ENCODE assay signal across 2 cellular contexts in the genomic region with DNA sequence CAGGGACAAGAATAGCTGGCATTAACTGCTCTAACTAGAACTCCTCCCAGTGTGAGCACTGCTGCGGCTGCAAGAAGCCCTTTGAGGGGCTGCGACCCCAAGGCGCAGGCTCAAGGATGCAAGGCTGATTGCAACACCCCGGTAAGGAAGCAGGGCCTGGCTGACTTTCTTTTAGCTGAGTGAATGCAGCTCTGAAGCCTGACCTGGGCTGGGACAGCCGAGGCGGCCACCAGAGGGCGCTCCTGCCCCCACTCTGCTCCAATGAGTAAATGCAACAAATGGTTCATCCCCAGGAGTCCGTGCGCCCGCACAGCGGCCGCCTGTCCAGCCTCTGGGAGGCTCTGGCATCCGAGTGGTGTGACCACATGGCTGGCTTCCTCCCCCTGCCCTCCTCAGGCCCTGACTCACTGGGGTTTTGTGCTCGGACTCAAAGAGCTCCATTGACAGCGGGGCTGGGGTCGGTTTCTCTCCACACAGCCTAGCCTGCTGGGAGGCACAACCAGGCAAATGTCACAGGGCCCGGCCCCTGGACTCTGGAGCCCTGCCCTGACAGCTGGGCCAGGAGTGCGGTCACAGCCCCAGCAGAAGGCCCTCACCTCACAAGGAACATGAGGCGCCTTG.
TF ChIP-seq lines count a peak whose summit lies in the region.

A gene with protein sequence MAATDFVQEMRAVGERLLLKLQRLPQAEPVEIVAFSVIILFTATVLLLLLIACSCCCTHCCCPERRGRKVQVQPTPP (plus strand): TSS at position 572 of the 621 bp plus-strand sequence. CDS start 6,768 bp downstream, outside the sequence.

TF ChIP-seq in HEK293, 187 proteins besides CTCF, POLR2A, EP300 and RAD21 (continued from another document):
- TF ChIP-seq SALL2 (tag by site-specific recombination; IDR thresholded peaks at IDR 0.05; ENCODE audit: borderline replicate concordance) (no peak), OSR2 (tag by site-specific recombination; IDR thresholded peaks at IDR 0.05) (no peak), ZNF274 (IDR thresholded peaks at IDR 0.05; ENCODE audit: low read length) (no peak), ZNF274 (tag by site-specific recombination; IDR thresholded peaks at IDR 0.05; ENCODE audit: borderline replicate concordance) (no peak), ZNF2 (tag by site-specific recombination; IDR thresholded peaks at IDR 0.05) (0 out of 2 replicates have a peak, but pooled peaks have one; percentile 41), ZBTB8A (tag by site-specific recombination; IDR thresholded peaks at IDR 0.05) (peak; percentile 57), GLIS1 (tag by site-specific recombination; IDR thresholded peaks at IDR 0.05) (peak; percentile 57), ZNF514 (tag by site-specific recombination; IDR thresholded peaks at IDR 0.05) (no peak), ZNF623 (tag by site-specific recombination; IDR thresholded peaks at IDR 0.05) (no peak), GLIS2 (tag by site-specific recombination; IDR thresholded peaks at IDR 0.05) (peak; percentile 12; the same call in 1 of the 2 replicates), ZIC2 (tag by site-specific recombination; IDR thresholded peaks at IDR 0.05) (peak; percentile 73), ZFP69B (tag by site-specific recombination; IDR thresholded peaks at IDR 0.05) (no peak), PRDM1 (tag by site-specific recombination; IDR thresholded peaks at IDR 0.05) (no peak), ZNF114 (tag by site-specific recombination; IDR thresholded peaks at IDR 0.05) (no peak), ZNF791 (tag by site-specific recombination; IDR thresholded peaks at IDR 0.05) (no peak), ZNF404 (tag by site-specific recombination; IDR thresholded peaks at IDR 0.05) (no peak), ZNF223 (tag by site-specific recombination; IDR thresholded peaks at IDR 0.05) (no peak), ZNF132 (tag by site-specific recombination; IDR thresholded peaks at IDR 0.05; ENCODE audit: borderline replicate concordance) (no peak), GFI1B (tag by site-specific recombination; IDR thresholded peaks at IDR 0.05) (no peak), ZNF76 (tag by site-specific recombination; IDR thresholded peaks at IDR 0.05; ENCODE audit: borderline replicate concordance, low read depth) (0 out of 2 replicates have a peak, but pooled peaks have one; percentile 39)
- TF ChIP-seq, protein P1, sequence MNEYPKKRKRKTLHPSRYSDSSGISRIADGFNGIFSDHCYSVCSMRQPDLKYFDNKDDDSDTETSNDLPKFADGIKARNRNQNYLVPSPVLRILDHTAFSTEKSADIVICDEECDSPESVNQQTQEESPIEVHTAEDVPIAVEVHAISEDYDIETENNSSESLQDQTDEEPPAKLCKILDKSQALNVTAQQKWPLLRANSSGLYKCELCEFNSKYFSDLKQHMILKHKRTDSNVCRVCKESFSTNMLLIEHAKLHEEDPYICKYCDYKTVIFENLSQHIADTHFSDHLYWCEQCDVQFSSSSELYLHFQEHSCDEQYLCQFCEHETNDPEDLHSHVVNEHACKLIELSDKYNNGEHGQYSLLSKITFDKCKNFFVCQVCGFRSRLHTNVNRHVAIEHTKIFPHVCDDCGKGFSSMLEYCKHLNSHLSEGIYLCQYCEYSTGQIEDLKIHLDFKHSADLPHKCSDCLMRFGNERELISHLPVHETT (tag by site-specific recombination; IDR thresholded peaks at IDR 0.05), result no peak
- TF ChIP-seq, protein P2, sequence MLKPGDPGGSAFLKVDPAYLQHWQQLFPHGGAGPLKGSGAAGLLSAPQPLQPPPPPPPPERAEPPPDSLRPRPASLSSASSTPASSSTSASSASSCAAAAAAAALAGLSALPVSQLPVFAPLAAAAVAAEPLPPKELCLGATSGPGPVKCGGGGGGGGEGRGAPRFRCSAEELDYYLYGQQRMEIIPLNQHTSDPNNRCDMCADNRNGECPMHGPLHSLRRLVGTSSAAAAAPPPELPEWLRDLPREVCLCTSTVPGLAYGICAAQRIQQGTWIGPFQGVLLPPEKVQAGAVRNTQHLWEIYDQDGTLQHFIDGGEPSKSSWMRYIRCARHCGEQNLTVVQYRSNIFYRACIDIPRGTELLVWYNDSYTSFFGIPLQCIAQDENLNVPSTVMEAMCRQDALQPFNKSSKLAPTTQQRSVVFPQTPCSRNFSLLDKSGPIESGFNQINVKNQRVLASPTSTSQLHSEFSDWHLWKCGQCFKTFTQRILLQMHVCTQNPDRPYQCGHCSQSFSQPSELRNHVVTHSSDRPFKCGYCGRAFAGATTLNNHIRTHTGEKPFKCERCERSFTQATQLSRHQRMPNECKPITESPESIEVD (tag by site-specific recombination; IDR thresholded peaks at IDR 0.05), result no peak
- TF ChIP-seq, protein P3, sequence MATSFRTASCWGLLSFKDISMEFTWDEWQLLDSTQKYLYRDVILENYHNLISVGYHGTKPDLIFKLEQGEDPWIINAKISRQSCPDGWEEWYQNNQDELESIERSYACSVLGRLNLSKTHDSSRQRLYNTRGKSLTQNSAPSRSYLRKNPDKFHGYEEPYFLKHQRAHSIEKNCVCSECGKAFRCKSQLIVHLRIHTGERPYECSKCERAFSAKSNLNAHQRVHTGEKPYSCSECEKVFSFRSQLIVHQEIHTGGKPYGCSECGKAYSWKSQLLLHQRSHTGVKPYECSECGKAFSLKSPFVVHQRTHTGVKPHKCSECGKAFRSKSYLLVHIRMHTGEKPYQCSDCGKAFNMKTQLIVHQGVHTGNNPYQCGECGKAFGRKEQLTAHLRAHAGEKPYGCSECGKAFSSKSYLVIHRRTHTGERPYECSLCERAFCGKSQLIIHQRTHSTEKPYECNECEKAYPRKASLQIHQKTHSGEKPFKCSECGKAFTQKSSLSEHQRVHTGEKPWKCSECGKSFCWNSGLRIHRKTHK (tag by site-specific recombination; IDR thresholded peaks at IDR 0.05), result no peak
- TF ChIP-seq, protein P4, sequence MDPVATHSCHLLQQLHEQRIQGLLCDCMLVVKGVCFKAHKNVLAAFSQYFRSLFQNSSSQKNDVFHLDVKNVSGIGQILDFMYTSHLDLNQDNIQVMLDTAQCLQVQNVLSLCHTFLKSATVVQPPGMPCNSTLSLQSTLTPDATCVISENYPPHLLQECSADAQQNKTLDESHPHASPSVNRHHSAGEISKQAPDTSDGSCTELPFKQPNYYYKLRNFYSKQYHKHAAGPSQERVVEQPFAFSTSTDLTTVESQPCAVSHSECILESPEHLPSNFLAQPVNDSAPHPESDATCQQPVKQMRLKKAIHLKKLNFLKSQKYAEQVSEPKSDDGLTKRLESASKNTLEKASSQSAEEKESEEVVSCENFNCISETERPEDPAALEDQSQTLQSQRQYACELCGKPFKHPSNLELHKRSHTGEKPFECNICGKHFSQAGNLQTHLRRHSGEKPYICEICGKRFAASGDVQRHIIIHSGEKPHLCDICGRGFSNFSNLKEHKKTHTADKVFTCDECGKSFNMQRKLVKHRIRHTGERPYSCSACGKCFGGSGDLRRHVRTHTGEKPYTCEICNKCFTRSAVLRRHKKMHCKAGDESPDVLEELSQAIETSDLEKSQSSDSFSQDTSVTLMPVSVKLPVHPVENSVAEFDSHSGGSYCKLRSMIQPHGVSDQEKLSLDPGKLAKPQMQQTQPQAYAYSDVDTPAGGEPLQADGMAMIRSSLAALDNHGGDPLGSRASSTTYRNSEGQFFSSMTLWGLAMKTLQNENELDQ (tag by site-specific recombination; IDR thresholded peaks at IDR 0.05; ENCODE audit: low read depth), result no peak

TF ChIP-seq in H1, 55 proteins besides CTCF, POLR2A, EP300 and RAD21 (continued from another document):
- TF ChIP-seq, protein P5, sequence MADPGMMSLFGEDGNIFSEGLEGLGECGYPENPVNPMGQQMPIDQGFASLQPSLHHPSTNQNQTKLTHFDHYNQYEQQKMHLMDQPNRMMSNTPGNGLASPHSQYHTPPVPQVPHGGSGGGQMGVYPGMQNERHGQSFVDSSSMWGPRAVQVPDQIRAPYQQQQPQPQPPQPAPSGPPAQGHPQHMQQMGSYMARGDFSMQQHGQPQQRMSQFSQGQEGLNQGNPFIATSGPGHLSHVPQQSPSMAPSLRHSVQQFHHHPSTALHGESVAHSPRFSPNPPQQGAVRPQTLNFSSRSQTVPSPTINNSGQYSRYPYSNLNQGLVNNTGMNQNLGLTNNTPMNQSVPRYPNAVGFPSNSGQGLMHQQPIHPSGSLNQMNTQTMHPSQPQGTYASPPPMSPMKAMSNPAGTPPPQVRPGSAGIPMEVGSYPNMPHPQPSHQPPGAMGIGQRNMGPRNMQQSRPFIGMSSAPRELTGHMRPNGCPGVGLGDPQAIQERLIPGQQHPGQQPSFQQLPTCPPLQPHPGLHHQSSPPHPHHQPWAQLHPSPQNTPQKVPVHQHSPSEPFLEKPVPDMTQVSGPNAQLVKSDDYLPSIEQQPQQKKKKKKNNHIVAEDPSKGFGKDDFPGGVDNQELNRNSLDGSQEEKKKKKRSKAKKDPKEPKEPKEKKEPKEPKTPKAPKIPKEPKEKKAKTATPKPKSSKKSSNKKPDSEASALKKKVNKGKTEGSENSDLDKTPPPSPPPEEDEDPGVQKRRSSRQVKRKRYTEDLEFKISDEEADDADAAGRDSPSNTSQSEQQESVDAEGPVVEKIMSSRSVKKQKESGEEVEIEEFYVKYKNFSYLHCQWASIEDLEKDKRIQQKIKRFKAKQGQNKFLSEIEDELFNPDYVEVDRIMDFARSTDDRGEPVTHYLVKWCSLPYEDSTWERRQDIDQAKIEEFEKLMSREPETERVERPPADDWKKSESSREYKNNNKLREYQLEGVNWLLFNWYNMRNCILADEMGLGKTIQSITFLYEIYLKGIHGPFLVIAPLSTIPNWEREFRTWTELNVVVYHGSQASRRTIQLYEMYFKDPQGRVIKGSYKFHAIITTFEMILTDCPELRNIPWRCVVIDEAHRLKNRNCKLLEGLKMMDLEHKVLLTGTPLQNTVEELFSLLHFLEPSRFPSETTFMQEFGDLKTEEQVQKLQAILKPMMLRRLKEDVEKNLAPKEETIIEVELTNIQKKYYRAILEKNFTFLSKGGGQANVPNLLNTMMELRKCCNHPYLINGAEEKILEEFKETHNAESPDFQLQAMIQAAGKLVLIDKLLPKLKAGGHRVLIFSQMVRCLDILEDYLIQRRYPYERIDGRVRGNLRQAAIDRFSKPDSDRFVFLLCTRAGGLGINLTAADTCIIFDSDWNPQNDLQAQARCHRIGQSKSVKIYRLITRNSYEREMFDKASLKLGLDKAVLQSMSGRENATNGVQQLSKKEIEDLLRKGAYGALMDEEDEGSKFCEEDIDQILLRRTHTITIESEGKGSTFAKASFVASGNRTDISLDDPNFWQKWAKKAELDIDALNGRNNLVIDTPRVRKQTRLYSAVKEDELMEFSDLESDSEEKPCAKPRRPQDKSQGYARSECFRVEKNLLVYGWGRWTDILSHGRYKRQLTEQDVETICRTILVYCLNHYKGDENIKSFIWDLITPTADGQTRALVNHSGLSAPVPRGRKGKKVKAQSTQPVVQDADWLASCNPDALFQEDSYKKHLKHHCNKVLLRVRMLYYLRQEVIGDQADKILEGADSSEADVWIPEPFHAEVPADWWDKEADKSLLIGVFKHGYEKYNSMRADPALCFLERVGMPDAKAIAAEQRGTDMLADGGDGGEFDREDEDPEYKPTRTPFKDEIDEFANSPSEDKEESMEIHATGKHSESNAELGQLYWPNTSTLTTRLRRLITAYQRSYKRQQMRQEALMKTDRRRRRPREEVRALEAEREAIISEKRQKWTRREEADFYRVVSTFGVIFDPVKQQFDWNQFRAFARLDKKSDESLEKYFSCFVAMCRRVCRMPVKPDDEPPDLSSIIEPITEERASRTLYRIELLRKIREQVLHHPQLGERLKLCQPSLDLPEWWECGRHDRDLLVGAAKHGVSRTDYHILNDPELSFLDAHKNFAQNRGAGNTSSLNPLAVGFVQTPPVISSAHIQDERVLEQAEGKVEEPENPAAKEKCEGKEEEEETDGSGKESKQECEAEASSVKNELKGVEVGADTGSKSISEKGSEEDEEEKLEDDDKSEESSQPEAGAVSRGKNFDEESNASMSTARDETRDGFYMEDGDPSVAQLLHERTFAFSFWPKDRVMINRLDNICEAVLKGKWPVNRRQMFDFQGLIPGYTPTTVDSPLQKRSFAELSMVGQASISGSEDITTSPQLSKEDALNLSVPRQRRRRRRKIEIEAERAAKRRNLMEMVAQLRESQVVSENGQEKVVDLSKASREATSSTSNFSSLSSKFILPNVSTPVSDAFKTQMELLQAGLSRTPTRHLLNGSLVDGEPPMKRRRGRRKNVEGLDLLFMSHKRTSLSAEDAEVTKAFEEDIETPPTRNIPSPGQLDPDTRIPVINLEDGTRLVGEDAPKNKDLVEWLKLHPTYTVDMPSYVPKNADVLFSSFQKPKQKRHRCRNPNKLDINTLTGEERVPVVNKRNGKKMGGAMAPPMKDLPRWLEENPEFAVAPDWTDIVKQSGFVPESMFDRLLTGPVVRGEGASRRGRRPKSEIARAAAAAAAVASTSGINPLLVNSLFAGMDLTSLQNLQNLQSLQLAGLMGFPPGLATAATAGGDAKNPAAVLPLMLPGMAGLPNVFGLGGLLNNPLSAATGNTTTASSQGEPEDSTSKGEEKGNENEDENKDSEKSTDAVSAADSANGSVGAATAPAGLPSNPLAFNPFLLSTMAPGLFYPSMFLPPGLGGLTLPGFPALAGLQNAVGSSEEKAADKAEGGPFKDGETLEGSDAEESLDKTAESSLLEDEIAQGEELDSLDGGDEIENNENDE (IDR thresholded peaks at IDR 0.05; ENCODE audit: insufficient replicate concordance, low read length), result no peak
- TF ChIP-seq, protein P6, sequence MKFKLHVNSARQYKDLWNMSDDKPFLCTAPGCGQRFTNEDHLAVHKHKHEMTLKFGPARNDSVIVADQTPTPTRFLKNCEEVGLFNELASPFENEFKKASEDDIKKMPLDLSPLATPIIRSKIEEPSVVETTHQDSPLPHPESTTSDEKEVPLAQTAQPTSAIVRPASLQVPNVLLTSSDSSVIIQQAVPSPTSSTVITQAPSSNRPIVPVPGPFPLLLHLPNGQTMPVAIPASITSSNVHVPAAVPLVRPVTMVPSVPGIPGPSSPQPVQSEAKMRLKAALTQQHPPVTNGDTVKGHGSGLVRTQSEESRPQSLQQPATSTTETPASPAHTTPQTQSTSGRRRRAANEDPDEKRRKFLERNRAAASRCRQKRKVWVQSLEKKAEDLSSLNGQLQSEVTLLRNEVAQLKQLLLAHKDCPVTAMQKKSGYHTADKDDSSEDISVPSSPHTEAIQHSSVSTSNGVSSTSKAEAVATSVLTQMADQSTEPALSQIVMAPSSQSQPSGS (IDR thresholded peaks at IDR 0.05; ENCODE audit: low read length), result no peak
- peak; percentile 22; the same call in 1 of the 2 replicates for TF ChIP-seq TCF12 (IDR thresholded peaks at IDR 0.05; ENCODE audit: low read depth, low read length)
- TF ChIP-seq CTBP2 (IDR thresholded peaks at IDR 0.05; ENCODE audit: borderline replicate concordance, insufficient read depth, insufficient read length, low read length), result no peak
- TF ChIP-seq SP2 (IDR thresholded peaks at IDR 0.05; ENCODE audit: low read length), result no peak
- TF ChIP-seq, protein P7, sequence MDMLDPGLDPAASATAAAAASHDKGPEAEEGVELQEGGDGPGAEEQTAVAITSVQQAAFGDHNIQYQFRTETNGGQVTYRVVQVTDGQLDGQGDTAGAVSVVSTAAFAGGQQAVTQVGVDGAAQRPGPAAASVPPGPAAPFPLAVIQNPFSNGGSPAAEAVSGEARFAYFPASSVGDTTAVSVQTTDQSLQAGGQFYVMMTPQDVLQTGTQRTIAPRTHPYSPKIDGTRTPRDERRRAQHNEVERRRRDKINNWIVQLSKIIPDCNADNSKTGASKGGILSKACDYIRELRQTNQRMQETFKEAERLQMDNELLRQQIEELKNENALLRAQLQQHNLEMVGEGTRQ (IDR thresholded peaks at IDR 0.05; ENCODE audit: low read length), result no peak
- no peak for TF ChIP-seq HDAC6 (IDR thresholded peaks at IDR 0.05; ENCODE audit: low read depth, low read length)
- TF ChIP-seq CHD2 (IDR thresholded peaks at IDR 0.05; ENCODE audit: low read length), result no peak
